In the genomic region with DNA sequence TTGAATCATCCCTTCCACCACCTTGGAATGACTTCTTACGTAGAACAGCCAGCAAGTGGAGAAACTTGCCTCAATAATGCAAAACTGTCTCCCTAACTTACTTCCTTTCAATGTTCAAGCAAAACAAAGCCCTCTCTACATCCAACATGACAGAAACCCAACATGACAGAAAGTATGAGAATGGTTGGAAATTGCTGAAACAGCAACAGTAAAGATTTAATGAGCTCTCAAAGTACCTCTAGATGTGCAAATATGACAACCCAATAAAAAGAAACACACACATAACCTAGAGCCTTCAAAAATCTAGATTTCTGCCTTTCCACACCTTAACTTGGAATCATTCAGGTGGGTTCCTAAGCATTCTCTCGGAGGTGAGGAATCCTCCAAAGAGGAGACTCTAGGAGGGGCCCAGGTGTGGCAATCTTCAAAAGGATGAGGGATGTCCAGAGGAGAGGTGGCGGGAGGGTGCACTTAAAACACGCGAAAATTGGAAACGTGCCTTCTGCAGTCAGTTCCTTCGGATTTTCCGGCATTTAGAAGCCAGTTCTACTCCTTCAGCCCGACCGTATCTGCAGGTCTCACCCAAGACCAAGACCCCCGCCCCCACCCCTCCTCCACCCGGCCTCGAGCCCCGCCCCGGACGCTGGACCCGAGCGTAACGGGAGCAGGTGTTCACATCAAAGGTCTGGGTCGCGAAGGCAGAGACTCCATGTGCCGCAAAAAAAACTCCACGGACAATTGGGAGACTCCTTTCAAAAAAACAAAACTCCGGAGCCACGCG, we compare ENCODE assay signal across 8 cellular contexts. TPM values are rescaled to one million over a fixed set of nuclear protein-coding genes. Genes with fewer than 3 reads are reported as not detected.
A peak's percentile ranks its signal among the peaks of the same experiment; 100 is the strongest.
DNase-seq lines count a peak whose midpoint lies in the region; ATAC-seq and TF ChIP-seq lines count a peak whose summit lies in the region.

No MANE protein-coding gene starts in this region.

- POLR2A ChIA-PET in OCI-LY7 (lab: Charles Lee): interaction anchor here (0.6 to 2.7 kb wide), 7 partner anchors 8 to 32 kb away, joined by 3 to 12 read pairs (median 4); no protein-coding TSS in a partner anchor

- H3K27me3 ChIP-seq in spleen (replicated peaks in 1 of 7): no peaks in the 10 kb centered on the region

- intact Hi-C loops in OCI-LY7 (cut with micrococcal nuclease; ENCODE audit: unreplicated experiment) (loop anchor here (2.0 to 10.0 kb wide), 2 partner anchors 135 to 199 kb away; partner anchors contain the start of gene TMCO1), spleen (cut with DNase I; ENCODE audit: low total_unique reads) (loop anchor here (5.0 kb wide), 1 partner anchor 67 kb away; the partner anchor contains the start of gene ALDH9A1)

- TF ChIP-seq CTCF in OCI-LY7 (conservative IDR thresholded peaks at IDR 0.05; ENCODE audit: low read length): no peak
- TF ChIP-seq CTCF in spleen (IDR thresholded peaks at IDR 0.05 in 8 of 11, conservative IDR thresholded peaks at IDR 0.05 in 3 of 11): no peak

- DNase-seq in DMS53 (lab: John Stamatoyannopoulos, UW): peak; percentile 91
- peak; percentile 72 for DNase-seq in OCI-LY7 (ENCODE audit: low spot score)
- peak; percentile 4 for DNase-seq in germinal center (ENCODE audit: low spot score)
- no peak for DNase-seq in spleen
- DNase-seq in middle frontal gyrus (ENCODE audit: extremely low spot score, low spot score): no peak
- no peak for DNase-seq in NCI-H446 treated with DMSO at 0.1 percent for 48 hours (lab: John Stamatoyannopoulos, UW)

- H3K79me2 ChIP-seq in OCI-LY7 (ENCODE audit: insufficient read depth, low read depth, low read length): peaks cover 33% of the 10 kb centered on the region

- H3K36me3 ChIP-seq in OCI-LY7 (ENCODE audit: insufficient read depth, low read length) (no peaks in the 10 kb centered on the region), spleen (no peaks in the 10 kb centered on the region)

- ATAC-seq in HG02610 (IDR thresholded peaks at IDR 0.05; ENCODE audit: unreplicated experiment) (peak; percentile 0), GM18519 (IDR thresholded peaks at IDR 0.05; ENCODE audit: low FRiP score, unreplicated experiment) (no peak)

- no peaks in the 10 kb centered on the region for H3K9me2 ChIP-seq in OCI-LY7 (ENCODE audit: insufficient read depth, low read length)

- no peak for TF ChIP-seq POLR2A in spleen (IDR thresholded peaks at IDR 0.05)

- peak overlapping the region; percentile 97 for H3K4me2 ChIP-seq in OCI-LY7 (ENCODE audit: low read length)

- CTCF ChIA-PET in OCI-LY7 (lab: Charles Lee; ENCODE audit: unreplicated experiment): no interaction called here

- peak overlapping the region; percentile 77 for H3K27ac ChIP-seq in OCI-LY7 (ENCODE audit: low read depth, low read length, poor library complexity, severe bottlenecking)
- peak overlapping the region; percentile 87 to 95 (median 90) for H3K27ac ChIP-seq in spleen

- H3K4me1 ChIP-seq in OCI-LY7 (ENCODE audit: insufficient read depth, low read length, poor library complexity, severe bottlenecking) (peaks cover 45% of the 10 kb centered on the region), spleen (peaks cover 12 to 47% (median 36%) of the 10 kb centered on the region in 6 donors)

- peak overlapping the region; percentile 88 for H3K4me3 ChIP-seq in OCI-LY7 (ENCODE audit: low read depth, low read length, poor library complexity, severe bottlenecking)
- peak overlapping the region; percentile 58 to 94 (median 74) for H3K4me3 ChIP-seq in spleen

- no peaks in the 10 kb centered on the region for H4K20me1 ChIP-seq in OCI-LY7 (ENCODE audit: insufficient read depth, low read length)

- BruUV-seq in OCI-LY7 (replicated peaks; lab: Mats Ljungman, UMichigan): TSS peak; percentile 90

- H3K9me3 ChIP-seq in OCI-LY7 (ENCODE audit: low read length) (no peaks in the 10 kb centered on the region), spleen (no peaks in the 10 kb centered on the region)

- H2AFZ ChIP-seq in OCI-LY7 (ENCODE audit: low read length): peak overlapping the region; percentile 91; the same call in 1 of the 2 replicates

- 6 to 11% (median 8%) methylated on average over 23 to 26 of the region's 26 CpGs for WGBS in spleen, 5 donors

RNA-seq across cellular contexts. Expression of gene MGST3, which starts 1.0 kb away (rescaled TPM):
- 95.7 and 127 TPM in 2 replicates for total RNA-seq in OCI-LY7 (2014; rRNA removed; shearing (Covaris generic))
- total RNA-seq in OCI-LY7 (2022) (115 and 124 TPM in 2 replicates), spleen (100 to 1,000 TPM in 1 of 7 donors, 10 to 100 TPM in 6; 47.8 to 109 (median 87.5) TPM)
- 10 to 100 TPM; 64.5 to 78.6 (median 74.6) TPM for polyA plus RNA-seq in spleen

Comparison
In these comparisons a context has a peak if more than half of its experiments do, and no peak if none do; other contexts are left out.
1. DNase-seq: peak in DMS53 (single experiment), OCI-LY7 (single experiment) and germinal center (single experiment); none in spleen (single experiment), middle frontal gyrus (single experiment) and NCI-H446 treated with DMSO at 0.1 percent for 48 hours (single experiment).